In the genomic region with DNA sequence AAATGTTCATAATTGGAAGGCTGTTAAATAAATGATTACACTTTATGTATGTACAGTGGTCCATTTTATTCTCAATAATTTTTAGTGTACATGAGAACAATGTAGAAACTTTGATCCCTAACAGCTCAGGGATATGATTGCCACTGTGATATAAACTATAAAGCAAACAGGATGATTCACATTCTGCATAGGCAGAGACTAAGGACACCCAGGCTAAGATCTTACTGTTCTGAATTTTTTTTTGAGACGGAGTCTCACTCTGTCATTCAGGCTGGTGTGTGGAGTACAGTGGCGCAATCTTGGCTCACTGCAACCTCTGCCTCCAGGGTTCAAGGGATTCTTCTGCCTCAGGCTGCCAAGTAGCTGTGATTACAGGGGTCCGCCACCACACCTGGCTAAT, we compare ENCODE assay signal across 19 cellular contexts.
DNase-seq lines count a peak whose midpoint lies in the region; ATAC-seq, FAIRE-seq and TF ChIP-seq lines count a peak whose summit lies in the region.
"Had no signal": no experiment of that assay in that cellular context is flagged by ENCODE, and none has a peak within 500 bp of the region (broad histone marks: within the 10 kb centered on the region; RNA-seq: fewer than 3 reads in every experiment).

No MANE protein-coding gene starts in this region.

- FAIRE-seq in astrocyte (lab: Jason Lieb, UNC) (no peak), small intestine (lab: Jason Lieb, UNC) (no peak)
- FAIRE-seq: GM12878, GM19239, H1, HepG2, HTR-8/SVneo had no signal

- H2AFZ ChIP-seq in astrocyte (ENCODE audit: low read depth, low read length) = no peak overlapping the region

- H3K9me3 ChIP-seq in astrocyte (ENCODE audit: insufficient read depth, low read depth, low read length) (no peaks in the 10 kb centered on the region), small intestine (ENCODE audit: control insufficient read depth, low read depth) (no peaks in the 10 kb centered on the region)

- DNase-seq in RWPE1 (ENCODE audit: low spot score) (no peak), astrocyte (ENCODE audit: low read depth) (no peak), left colon (no peak), small intestine (peak; percentile 17), NCI-H2081 treated with DMSO at 0.1 percent for 48 hours (lab: John Stamatoyannopoulos, UW) (no peak), RKO (ENCODE audit: low spot score) (no peak)
- no peak for DNase-seq in activated CD8-positive, alpha-beta T cell treated with anti-CD3 and anti-CD28 coated beads, Interleukin-2, amount 10 ng/mL, durations not matched to agents 7 days and 5 days
- DNase-seq: C1 segment of cervical spinal cord; Calu3; CD4-positive, alpha-beta T cell; DMS 273 treated with DMSO at 0.1 percent for 48 hours; DMS79 had no signal

- TF ChIP-seq CTCF in RWPE1 (conservative IDR thresholded peaks at IDR 0.05; ENCODE audit: low read depth) (no peak), astrocyte (IDR thresholded peaks at IDR 0.05; ENCODE audit: insufficient read depth, low read depth, low read length) (no peak)

- no peaks in the 10 kb centered on the region for H3K27me3 ChIP-seq in astrocyte (ENCODE audit: insufficient read depth, low read length)
- H3K27me3 ChIP-seq in small intestine (ENCODE audit: control insufficient read depth in 2 of 2, insufficient read depth in 2 of 2, low read length in 2 of 2) = no peaks in the 10 kb centered on the region

- H3K36me3 ChIP-seq in astrocyte (ENCODE audit: insufficient read depth, low read length) = peaks cover 11% of the 10 kb centered on the region
- H3K36me3 ChIP-seq in small intestine (ENCODE audit: control insufficient read depth in 2 of 2, insufficient read depth in 2 of 2, low read length in 2 of 2) = no peaks in the 10 kb centered on the region

- peak overlapping the region; percentile 6 for H3K27ac Mint-ChIP-seq in astrocyte (ENCODE audit: unreplicated experiment)
- H3K27ac Mint-ChIP-seq in activated CD8-positive, alpha-beta T cell treated with anti-CD3 and anti-CD28 coated beads, Interleukin-2, amount 10 ng/mL, durations not matched to agents 7 days and 5 days = no peak overlapping the region
- H3K27ac Mint-ChIP-seq: B cell; CD4-positive, alpha-beta T cell had no signal

- H3K9ac ChIP-seq in astrocyte (ENCODE audit: low read length) = no peak overlapping the region

- H3K4me3 ChIP-seq in astrocyte (ENCODE audit: insufficient read depth, low read depth, low read length) (no peak overlapping the region), small intestine (ENCODE audit: low read depth in 1 of 2, low read length in 2 of 2) (no peak overlapping the region)
- H3K4me3 ChIP-seq: GM12878 had no signal

- H3K9me3 Mint-ChIP-seq in astrocyte (ENCODE audit: unreplicated experiment) = no peaks in the 10 kb centered on the region
- H3K9me3 Mint-ChIP-seq in activated CD8-positive, alpha-beta T cell treated with anti-CD3 and anti-CD28 coated beads, Interleukin-2, amount 10 ng/mL, durations not matched to agents 7 days and 5 days (ENCODE audit: insufficient read depth) = no peaks in the 10 kb centered on the region

- H3K36me3 Mint-ChIP-seq in astrocyte (ENCODE audit: low read depth, unreplicated experiment) = peaks cover 12% of the 10 kb centered on the region
- no peaks in the 10 kb centered on the region for H3K36me3 Mint-ChIP-seq in activated CD8-positive, alpha-beta T cell treated with anti-CD3 and anti-CD28 coated beads, Interleukin-2, amount 10 ng/mL, durations not matched to agents 7 days and 5 days (ENCODE audit: low read depth)

- CTCF ChIA-PET in RWPE1 (lab: Yijun Ruan, JAX) = no interaction called here
- CTCF ChIA-PET in activated CD8-positive, alpha-beta T cell treated with anti-CD3 and anti-CD28 coated beads, Interleukin-2, amount 10 ng/mL, durations not matched to agents 7 days and 5 days (lab: Charles Lee) = no interaction called here

- 64 to 84% (median 79%) methylated on average over 3 of the region's 3 CpGs for WGBS in small intestine, 3 donors

- ATAC-seq in left colon = peak; percentile 88
- no peak for ATAC-seq in activated CD8-positive, alpha-beta T cell treated with anti-CD3 and anti-CD28 coated beads, Interleukin-2, amount 10 ng/mL, durations not matched to agents 7 days and 5 days
- ATAC-seq: GM12878, HCT116, HepG2 had no signal

- no peaks in the 10 kb centered on the region for H3K27me3 Mint-ChIP-seq in astrocyte (ENCODE audit: low read depth, unreplicated experiment)
- no peaks in the 10 kb centered on the region for H3K27me3 Mint-ChIP-seq in activated CD8-positive, alpha-beta T cell treated with anti-CD3 and anti-CD28 coated beads, Interleukin-2, amount 10 ng/mL, durations not matched to agents 7 days and 5 days (ENCODE audit: low read depth)
- H3K27me3 Mint-ChIP-seq: B cell; CD4-positive, alpha-beta T cell had no signal

- no peak overlapping the region for H3K4me2 ChIP-seq in astrocyte (ENCODE audit: low read length)

- intact Hi-C loops in left colon (cut with DNase I, micrococcal nuclease) = no loop called here

- H3K4me1 ChIP-seq in astrocyte (ENCODE audit: insufficient read depth, low read length) = peaks cover 24% of the 10 kb centered on the region
- no peaks in the 10 kb centered on the region for H3K4me1 ChIP-seq in small intestine (ENCODE audit: control insufficient read depth in 2 of 2, insufficient read depth in 1 of 2, low read depth in 1 of 2, low read length in 1 of 2)

- H3K27ac ChIP-seq in RWPE1 (0 out of 2 replicates have a peak overlapping the region, but pooled peaks have one; percentile 21), astrocyte (ENCODE audit: low read depth, low read length) (no peak overlapping the region), small intestine (ENCODE audit: low read depth in 1 of 2, low read length in 1 of 2) (no peak overlapping the region)

- peaks cover 44% of the 10 kb centered on the region for H3K79me2 ChIP-seq in astrocyte (ENCODE audit: insufficient read depth, low read length)

- POLR2A ChIA-PET in RWPE1 (lab: Yijun Ruan, JAX; ENCODE audit: low non-redundant PET) = no interaction called here
- POLR2A ChIA-PET in activated CD8-positive, alpha-beta T cell treated with anti-CD3 and anti-CD28 coated beads, Interleukin-2, amount 10 ng/mL, durations not matched to agents 7 days and 5 days (lab: Charles Lee) = no interaction called here

- peaks cover 38% of the 10 kb centered on the region for H3K4me1 Mint-ChIP-seq in astrocyte (ENCODE audit: low read depth, unreplicated experiment)
- no peaks in the 10 kb centered on the region for H3K4me1 Mint-ChIP-seq in activated CD8-positive, alpha-beta T cell treated with anti-CD3 and anti-CD28 coated beads, Interleukin-2, amount 10 ng/mL, durations not matched to agents 7 days and 5 days (ENCODE audit: low read depth)
- H3K4me1 Mint-ChIP-seq: B cell had no signal

- no peaks in the 10 kb centered on the region for H4K20me1 ChIP-seq in astrocyte (ENCODE audit: insufficient read depth, low read length)

- H3K4me3 Mint-ChIP-seq in astrocyte (ENCODE audit: unreplicated experiment) = no peak overlapping the region
- H3K4me3 Mint-ChIP-seq in activated CD8-positive, alpha-beta T cell treated with anti-CD3 and anti-CD28 coated beads, Interleukin-2, amount 10 ng/mL, durations not matched to agents 7 days and 5 days = no peak overlapping the region
- H3K4me3 Mint-ChIP-seq: B cell; CD4-positive, alpha-beta T cell had no signal
